In the genomic region with DNA sequence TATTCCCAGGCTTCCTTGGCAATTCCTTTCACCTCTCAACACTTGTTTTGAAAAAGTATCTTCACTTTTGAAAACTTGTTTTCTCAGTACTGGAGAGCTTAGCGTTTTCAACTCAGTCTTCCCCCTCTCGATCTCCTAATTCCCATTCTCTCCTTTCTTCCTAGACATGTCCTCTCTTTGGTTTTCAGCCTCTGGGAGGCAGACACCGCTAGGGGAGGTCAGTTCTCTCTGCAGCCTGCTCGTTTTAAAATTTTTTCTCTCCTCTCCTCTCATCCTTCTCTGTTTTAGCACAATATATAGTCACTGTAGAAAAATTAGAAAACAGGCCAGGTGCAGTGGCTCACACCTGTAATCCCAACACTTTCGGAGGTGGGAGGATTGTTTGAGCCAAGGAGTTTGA, we compare ENCODE assay signal across 23 cellular contexts. TPM values are rescaled to one million over a fixed set of nuclear protein-coding genes. Genes with fewer than 3 reads are reported as not detected.
DNase-seq lines count a peak whose midpoint lies in the region; ATAC-seq, FAIRE-seq and TF ChIP-seq lines count a peak whose summit lies in the region.
"Had no signal": no experiment of that assay in that cellular context is flagged by ENCODE, and none has a peak within 500 bp of the region (broad histone marks: within the 10 kb centered on the region; RNA-seq: fewer than 3 reads in every experiment).

No MANE protein-coding gene starts in this region.

- H3K27ac ChIP-seq in HepG2 (ENCODE audit: extremely low read length, insufficient read depth, low read length) (no peak overlapping the region), right lobe of liver (no peak overlapping the region), PC-3 (ENCODE audit: low read length) (no peak overlapping the region), mammary epithelial cell (ENCODE audit: insufficient read depth, low read depth, low read length) (no peak overlapping the region)
- H3K27ac ChIP-seq: 22Rv1, HL-60 had no signal

- H3K4me1 ChIP-seq in HepG2 (ENCODE audit: insufficient read depth, low read length) (peaks cover 14% of the 10 kb centered on the region), right lobe of liver (no peaks in the 10 kb centered on the region), PC-3 (ENCODE audit: insufficient read depth, low read length) (no peaks in the 10 kb centered on the region), mammary epithelial cell (ENCODE audit: insufficient read depth, low read length) (peaks cover 6% of the 10 kb centered on the region)

- H3F3A ChIP-seq in PC-3 (ENCODE audit: low read length, unreplicated experiment) = no peaks in the 10 kb centered on the region

- no peak overlapping the region for H3K9ac ChIP-seq in HepG2 (ENCODE audit: insufficient read depth, low read depth, low read length)
- no peak overlapping the region for H3K9ac ChIP-seq in PC-3 (ENCODE audit: low read length)
- no peak overlapping the region for H3K9ac ChIP-seq in mammary epithelial cell (ENCODE audit: insufficient read depth, low read length)

- H3K9me3 ChIP-seq in HepG2 (ENCODE audit: low read length) = no peaks in the 10 kb centered on the region
- H3K9me3 ChIP-seq in right lobe of liver = no peaks in the 10 kb centered on the region
- no peaks in the 10 kb centered on the region for H3K9me3 ChIP-seq in PC-3 (ENCODE audit: low read length)
- no peaks in the 10 kb centered on the region for H3K9me3 ChIP-seq in mammary epithelial cell (replicated peaks; ENCODE audit: insufficient read depth, low read length)
- H3K9me3 ChIP-seq: Peyer's patch had no signal

- POLR2A ChIA-PET in HepG2 (lab: Yijun Ruan, JAX) (no interaction called here), PC-3 (lab: Charles Lee; ENCODE audit: unreplicated experiment) (no interaction called here)

- H3K9me3 Mint-ChIP-seq in central memory CD8-positive, alpha-beta T cell = no peaks in the 10 kb centered on the region
- H3K9me3 Mint-ChIP-seq in activated naive CD4-positive, alpha-beta T cell treated with anti-CD3 and anti-CD28 coated beads for 36 hours = no peaks in the 10 kb centered on the region

- ATAC-seq in HepG2 (peak; percentile 71), right lobe of liver (no peak), PC-3 (no peak), HG03342 (IDR thresholded peaks at IDR 0.05; ENCODE audit: unreplicated experiment) (no peak)
- ATAC-seq in central memory CD8-positive, alpha-beta T cell (replicated peaks; ENCODE audit: extremely low read depth, poor library complexity, severe bottlenecking) = no peak

- no peak overlapping the region for H3K4me3 Mint-ChIP-seq in central memory CD8-positive, alpha-beta T cell
- no peak overlapping the region for H3K4me3 Mint-ChIP-seq in activated naive CD4-positive, alpha-beta T cell treated with anti-CD3 and anti-CD28 coated beads for 36 hours

- no peaks in the 10 kb centered on the region for H3K36me3 ChIP-seq in HepG2 (replicated peaks in 1 of 2; ENCODE audit: control insufficient read depth in 1 of 2, insufficient read depth in 2 of 2, low read length in 2 of 2)
- no peaks in the 10 kb centered on the region for H3K36me3 ChIP-seq in right lobe of liver
- H3K36me3 ChIP-seq in PC-3 (ENCODE audit: low read depth, low read length) = no peaks in the 10 kb centered on the region
- no peaks in the 10 kb centered on the region for H3K36me3 ChIP-seq in mammary epithelial cell (ENCODE audit: insufficient read depth, low read length)
- H3K36me3 ChIP-seq: Peyer's patch had no signal

- dilution Hi-C loops in mammary epithelial cell (cut with HindIII; ENCODE audit: low sequenced_read_pairs) = no loop called here

- H3K36me3 Mint-ChIP-seq in central memory CD8-positive, alpha-beta T cell (ENCODE audit: insufficient read depth) = no peaks in the 10 kb centered on the region
- H3K36me3 Mint-ChIP-seq in activated naive CD4-positive, alpha-beta T cell treated with anti-CD3 and anti-CD28 coated beads for 36 hours (ENCODE audit: low read depth) = no peaks in the 10 kb centered on the region

- intact Hi-C loops in HepG2 (cut with micrococcal nuclease; ENCODE audit: unreplicated experiment) (no loop called here), right lobe of liver (cut with DNase I) (no loop called here), PC-3 (cut with micrococcal nuclease) (no loop called here), mammary epithelial cell (cut with micrococcal nuclease) (no loop called here)
- intact Hi-C loops in activated naive CD4-positive, alpha-beta T cell treated with anti-CD3 and anti-CD28 coated beads for 36 hours (cut with micrococcal nuclease) = no loop called here

- TF ChIP-seq RAD21 in HepG2 (CRISPR knock-in tag; IDR thresholded peaks at IDR 0.05) = no peak

- in situ Hi-C loops in HepG2 (cut with HindIII; ENCODE audit: extremely low pct_ligation_motif_present, low pct_unique_long_range_greater_than_20kb) = no loop called here
- in situ Hi-C loops in mammary epithelial cell (cut with MboI; ENCODE audit: low sequenced_read_pairs in 2 of 2) = no loop called here

- TF ChIP-seq EP300 in HepG2 (IDR thresholded peaks at IDR 0.05; ENCODE audit: low read depth in 2 of 2, low read length in 2 of 2) (no peak), HepG2 (CRISPR knock-in tag; IDR thresholded peaks at IDR 0.05; ENCODE audit: borderline replicate concordance) (no peak)

- no peaks in the 10 kb centered on the region for H3K79me2 ChIP-seq in HepG2 (ENCODE audit: insufficient read depth, low read length)
- H3K79me2 ChIP-seq in PC-3 (ENCODE audit: low read length) = no peaks in the 10 kb centered on the region
- H3K79me2 ChIP-seq in mammary epithelial cell (ENCODE audit: insufficient read depth, low read length) = no peaks in the 10 kb centered on the region

- WGBS in HepG2 (ENCODE audit: low lambda C conversion rate) = 7% methylated on average over 5 of the region's 5 CpGs
- 68% methylated on average over 5 of the region's 5 CpGs for WGBS in right lobe of liver (ENCODE audit: insufficient coverage, low coverage, low lambda C conversion rate, missing lambda C conversion rate)
- 92% methylated on average over 5 of the region's 5 CpGs for WGBS in mammary epithelial cell (ENCODE audit: low coverage, missing lambda C conversion rate)

- BruUV-seq in HepG2 (replicated peaks; lab: Mats Ljungman, UMichigan) = no TSS peak
- no TSS peak for BruUV-seq in PC-3 (replicated peaks; lab: Mats Ljungman, UMichigan)
- no TSS peak for BruUV-seq in mammary epithelial cell (replicated peaks; lab: Mats Ljungman, UMichigan)

- H4K20me1 ChIP-seq in HepG2 (ENCODE audit: insufficient read depth, low read length) (no peaks in the 10 kb centered on the region), PC-3 (ENCODE audit: low read length) (no peaks in the 10 kb centered on the region), mammary epithelial cell (ENCODE audit: insufficient read depth, low read length) (no peaks in the 10 kb centered on the region)

- DNase-seq in HepG2 (ENCODE audit: low spot score) (no peak), right lobe of liver (no peak), PC-3 (peak; percentile 14), mammary epithelial cell (no peak)
- no peak for DNase-seq in central memory CD8-positive, alpha-beta T cell (ENCODE audit: low spot score in 2 of 2)
- DNase-seq in NK-92 treated with Interleukin-12 subunit alpha and Interleukin-12 subunit beta, amount 100 ng/mL, for 24 hours (lab: John Stamatoyannopoulos, UW) = no peak
- DNase-seq in activated naive CD4-positive, alpha-beta T cell treated with anti-CD3 and anti-CD28 coated beads for 36 hours = no peak
- DNase-seq: C1 segment of cervical spinal cord, DMS 273 treated with DMSO at 0.1 percent for 48 hours, GF-D8, H7, MV-4-11, NCI-H1417, NCI-H1930, NCI-H2171, NCI-H446 treated with DMSO at 0.1 percent for 48 hours, Peyer's patch, Right ventricle myocardium superior had no signal

- peak overlapping the region; percentile 28 for H3K4me2 ChIP-seq in HepG2 (ENCODE audit: low read depth, low read length)
- H3K4me2 ChIP-seq in PC-3 (ENCODE audit: low read length) = no peak overlapping the region
- H3K4me2 ChIP-seq in mammary epithelial cell (ENCODE audit: insufficient read depth, low read depth, low read length) = no peak overlapping the region

- no peaks in the 10 kb centered on the region for H3K9me2 ChIP-seq in PC-3 (replicated peaks; ENCODE audit: low read length)

- H2AFZ ChIP-seq in HepG2 (ENCODE audit: low read length) = no peak overlapping the region
- H2AFZ ChIP-seq in PC-3 (ENCODE audit: low read length) = no peak overlapping the region
- H2AFZ ChIP-seq in mammary epithelial cell (ENCODE audit: low read depth, low read length) = no peak overlapping the region

- H3K27ac Mint-ChIP-seq in central memory CD8-positive, alpha-beta T cell (ENCODE audit: low read depth) = peak overlapping the region; percentile 56
- no peak overlapping the region for H3K27ac Mint-ChIP-seq in activated naive CD4-positive, alpha-beta T cell treated with anti-CD3 and anti-CD28 coated beads for 36 hours

- TF ChIP-seq CTCF in HepG2 (CRISPR knock-in tag; IDR thresholded peaks at IDR 0.05) (peak; percentile 47), right lobe of liver (IDR thresholded peaks at IDR 0.05) (no peak), PC-3 (conservative IDR thresholded peaks at IDR 0.05; ENCODE audit: low read depth, low read length) (peak; percentile 19; the same call in 1 of the 2 replicates), mammary epithelial cell (conservative IDR thresholded peaks at IDR 0.05 in 1 of 2, IDR thresholded peaks at IDR 0.05 in 1 of 2; ENCODE audit: extremely low read depth in 1 of 2, insufficient read depth in 1 of 2, low read depth in 1 of 2, low read length in 2 of 2) (no peak)

- peaks cover 1 to 13% of the 10 kb centered on the region in 2 experiments; a peak in 3 of 5 replicates for H3K27me3 ChIP-seq in HepG2 (ENCODE audit: control insufficient read depth in 1 of 2, insufficient read depth in 2 of 2, low read length in 2 of 2)
- no peaks in the 10 kb centered on the region for H3K27me3 ChIP-seq in right lobe of liver
- peaks cover 73% of the 10 kb centered on the region for H3K27me3 ChIP-seq in PC-3 (ENCODE audit: low read length)
- H3K27me3 ChIP-seq in mammary epithelial cell (ENCODE audit: insufficient read depth, low read length) = no peaks in the 10 kb centered on the region
- H3K27me3 ChIP-seq: Peyer's patch had no signal

- TF ChIP-seq POLR2A in HepG2 (IDR thresholded peaks at IDR 0.05; ENCODE audit: insufficient read depth in 1 of 2, low read depth in 2 of 2, low read length in 2 of 2) (no peak), right lobe of liver (IDR thresholded peaks at IDR 0.05) (no peak)

- FAIRE-seq in HepG2 (lab: Jason Lieb, UNC) = peak; percentile 28
- FAIRE-seq: HTR-8/SVneo had no signal

- peaks cover 15% of the 10 kb centered on the region for H3K27me3 Mint-ChIP-seq in central memory CD8-positive, alpha-beta T cell
- no peaks in the 10 kb centered on the region for H3K27me3 Mint-ChIP-seq in activated naive CD4-positive, alpha-beta T cell treated with anti-CD3 and anti-CD28 coated beads for 36 hours (ENCODE audit: low read depth)

- no peak overlapping the region for H3K4me3 ChIP-seq in HepG2 (replicated peaks in 1 of 3; ENCODE audit: insufficient read depth in 1 of 3, low read depth in 2 of 3, low read length in 3 of 3)
- no peak overlapping the region for H3K4me3 ChIP-seq in right lobe of liver
- H3K4me3 ChIP-seq in PC-3 (ENCODE audit: low read length) = no peak overlapping the region
- H3K4me3 ChIP-seq in mammary epithelial cell (replicated peaks in 1 of 3; ENCODE audit: insufficient read depth in 1 of 3, low read depth in 2 of 3, low read length in 3 of 3) = no peak overlapping the region
- H3K4me3 ChIP-seq: Peyer's patch had no signal

- CTCF ChIA-PET in HepG2 (lab: Yijun Ruan, JAX; ENCODE audit: low intra/inter-chr PET ratio, low total read pairs) (no interaction called here), PC-3 (lab: Charles Lee) (no interaction called here), mammary epithelial cell (lab: Charles Lee; ENCODE audit: low non-redundant PET) (no interaction called here)
- CTCF ChIA-PET in activated naive CD4-positive, alpha-beta T cell treated with anti-CD3 and anti-CD28 coated beads for 36 hours (lab: Charles Lee) = interaction anchor here (1.0 kb wide), 1 partner anchor 9 kb away, joined by 5 read pairs; no protein-coding TSS in a partner anchor

- peaks cover 8% of the 10 kb centered on the region for H3K4me1 Mint-ChIP-seq in central memory CD8-positive, alpha-beta T cell
- H3K4me1 Mint-ChIP-seq in activated naive CD4-positive, alpha-beta T cell treated with anti-CD3 and anti-CD28 coated beads for 36 hours (ENCODE audit: low read depth) = peaks cover 12% of the 10 kb centered on the region

RNA-seq across cellular contexts. Expression of gene RHEX, which starts 12.6 kb away (rescaled TPM):
- total RNA-seq in HepG2 (2016; rRNA removed; fragmentation: Illumina TruSeq; extraction: Trizol) = 1.6 and 2.7 TPM in 2 replicates
- total RNA-seq in HepG2 (2016; cell fraction: cytosol; rRNA removed; fragmentation: Illumina TruSeq; extraction: Trizol; ENCODE audit: low read depth) = 0.51 and 0.71 TPM in 2 replicates
- 1.9 and 3.2 TPM in 2 replicates for total RNA-seq in HepG2 (2016; cell fraction: insoluble cytoplasmic fraction; rRNA removed; fragmentation: Illumina TruSeq; extraction: Trizol)
- 1.2 and 1.3 TPM in 2 replicates for total RNA-seq in HepG2 (2016; cell fraction: membrane; rRNA removed; fragmentation: Illumina TruSeq; extraction: Trizol)
- total RNA-seq in HepG2 (2016; cell fraction: nucleus; rRNA removed; fragmentation: Illumina TruSeq; extraction: Trizol) = 9.2 and 9.4 TPM in 2 replicates
- 1.3 and 1.4 TPM in 2 replicates for polyA plus RNA-seq in HepG2 (2011; rRNA removed)
- 0.76 and 0.82 TPM in 2 replicates for polyA plus RNA-seq in HepG2 (2011; cell fraction: cytosol; rRNA removed)
- polyA plus RNA-seq in HepG2 (2011; cell fraction: nucleus; rRNA removed) = 3.7 and 4.5 TPM in 2 replicates
- 1.2 and 2.7 TPM in 2 replicates for polyA plus RNA-seq in HepG2 (2012)
- 0.32 and 0.57 TPM in 2 replicates for polyA plus RNA-seq in HepG2 (2016; cell fraction: cytosol; fragmentation: Illumina TruSeq; extraction: Trizol; ENCODE audit: low read depth)
- polyA plus RNA-seq in HepG2 (2016; cell fraction: insoluble cytoplasmic fraction; fragmentation: Illumina TruSeq; extraction: Trizol; ENCODE audit: low read depth) = 1.2 and 1.8 TPM in 2 replicates
- polyA plus RNA-seq in HepG2 (2016; cell fraction: membrane; fragmentation: Illumina TruSeq; extraction: Trizol; ENCODE audit: low read depth) = 0.90 and 1.1 TPM in 2 replicates
- 7.6 and 8.5 TPM in 2 replicates for polyA plus RNA-seq in HepG2 (2016; cell fraction: nucleus; fragmentation: Illumina TruSeq; extraction: Trizol; ENCODE audit: insufficient read depth, low read depth)
- polyA minus RNA-seq in HepG2 (2011; rRNA and poly(A)+ RNA removed; ENCODE audit: low replicate concordance) = 2.5 TPM in 1 of 2 replicates, not detected in the other
- 1.4 TPM in 1 of 2 replicates, not detected in the other for polyA minus RNA-seq in HepG2 (2011; cell fraction: cytosol; rRNA and poly(A)+ RNA removed)
- polyA minus RNA-seq in HepG2 (2011; cell fraction: nucleus; rRNA and poly(A)+ RNA removed) = 7.7 and 10.4 TPM in 2 replicates
- under 1 TPM in 5 of 6 experiments, not detected in 1; 0.18 to 0.57 (median 0.26) TPM for total RNA-seq in right lobe of liver
- not detected in 2 replicates for total RNA-seq in PC-3 (2014; rRNA removed)
- not detected for total RNA-seq in mammary epithelial cell
- polyA plus RNA-seq in mammary epithelial cell = not detected
- not detected for polyA minus RNA-seq in mammary epithelial cell
- not detected for total RNA-seq in activated naive CD4-positive, alpha-beta T cell treated with anti-CD3 and anti-CD28 coated beads for 36 hours
- total RNA-seq: Daoy, H7 had no signal

RNA-seq across cellular contexts. Expression of gene CTSE, which starts 16.6 kb away (rescaled TPM):
- total RNA-seq in HepG2 (2016; rRNA removed; fragmentation: Illumina TruSeq; extraction: Trizol) = 0.69 and 0.95 TPM in 2 replicates
- 0.18 and 0.20 TPM in 2 replicates for total RNA-seq in HepG2 (2016; cell fraction: cytosol; rRNA removed; fragmentation: Illumina TruSeq; extraction: Trizol; ENCODE audit: low read depth)
- 0.62 and 0.76 TPM in 2 replicates for total RNA-seq in HepG2 (2016; cell fraction: insoluble cytoplasmic fraction; rRNA removed; fragmentation: Illumina TruSeq; extraction: Trizol)
- 0.19 and 0.48 TPM in 2 replicates for total RNA-seq in HepG2 (2016; cell fraction: membrane; rRNA removed; fragmentation: Illumina TruSeq; extraction: Trizol)
- total RNA-seq in HepG2 (2016; cell fraction: nucleus; rRNA removed; fragmentation: Illumina TruSeq; extraction: Trizol) = 1.3 and 1.4 TPM in 2 replicates
- 0.37 and 0.50 TPM in 2 replicates for polyA plus RNA-seq in HepG2 (2011; rRNA removed)
- 0.50 and 0.58 TPM in 2 replicates for polyA plus RNA-seq in HepG2 (2011; cell fraction: cytosol; rRNA removed)
- polyA plus RNA-seq in HepG2 (2011; cell fraction: nucleus; rRNA removed) = 0.06 and 0.26 TPM in 2 replicates
- polyA plus RNA-seq in HepG2 (2012) = 0.19 and 0.23 TPM in 2 replicates
- polyA plus RNA-seq in HepG2 (2016; cell fraction: cytosol; fragmentation: Illumina TruSeq; extraction: Trizol; ENCODE audit: low read depth) = 0.18 and 0.36 TPM in 2 replicates
- 0.30 and 0.46 TPM in 2 replicates for polyA plus RNA-seq in HepG2 (2016; cell fraction: insoluble cytoplasmic fraction; fragmentation: Illumina TruSeq; extraction: Trizol; ENCODE audit: low read depth)
- polyA plus RNA-seq in HepG2 (2016; cell fraction: membrane; fragmentation: Illumina TruSeq; extraction: Trizol; ENCODE audit: low read depth) = 0.26 and 0.27 TPM in 2 replicates
- polyA plus RNA-seq in HepG2 (2016; cell fraction: nucleus; fragmentation: Illumina TruSeq; extraction: Trizol; ENCODE audit: insufficient read depth, low read depth) = 1.6 and 2.5 TPM in 2 replicates
- 0.07 and 0.26 TPM in 2 replicates for polyA minus RNA-seq in HepG2 (2011; rRNA and poly(A)+ RNA removed; ENCODE audit: low replicate concordance)
- not detected in 2 replicates for polyA minus RNA-seq in HepG2 (2011; cell fraction: cytosol; rRNA and poly(A)+ RNA removed)
- 0.25 TPM in 1 of 2 replicates, not detected in the other for polyA minus RNA-seq in HepG2 (2011; cell fraction: nucleus; rRNA and poly(A)+ RNA removed)
- under 1 TPM in 2 of 6 experiments, not detected in 4; 0.11 to 0.22 TPM for total RNA-seq in right lobe of liver
- 0.51 TPM in 1 of 2 replicates, not detected in the other for total RNA-seq in PC-3 (2014; rRNA removed)
- total RNA-seq in mammary epithelial cell = under 1 TPM; 0.17 to 0.61 TPM
- polyA plus RNA-seq in mammary epithelial cell = 1.0 TPM
- not detected for polyA minus RNA-seq in mammary epithelial cell
- not detected for total RNA-seq in activated naive CD4-positive, alpha-beta T cell treated with anti-CD3 and anti-CD28 coated beads for 36 hours
- total RNA-seq: Daoy, H7, Right ventricle myocardium superior had no signal

RNA-seq across cellular contexts. Expression of gene RAB7B, which starts 37.1 kb away (rescaled TPM):
- total RNA-seq in HepG2 (2016; rRNA removed; fragmentation: Illumina TruSeq; extraction: Trizol) (0.34 and 0.46 TPM in 2 replicates), right lobe of liver (1 to 10 TPM in 1 of 6 experiments, under 1 TPM in 5; 0.14 to 1.4 (median 0.37) TPM), PC-3 (2014; rRNA removed) (not detected in 2 replicates), mammary epithelial cell (10 to 100 TPM; 23.5 to 25.8 TPM)
- total RNA-seq in HepG2 (2016; cell fraction: cytosol; rRNA removed; fragmentation: Illumina TruSeq; extraction: Trizol; ENCODE audit: low read depth) = not detected in 2 replicates
- total RNA-seq in HepG2 (2016; cell fraction: insoluble cytoplasmic fraction; rRNA removed; fragmentation: Illumina TruSeq; extraction: Trizol) = 0.32 and 0.49 TPM in 2 replicates
- total RNA-seq in HepG2 (2016; cell fraction: membrane; rRNA removed; fragmentation: Illumina TruSeq; extraction: Trizol) = 0.22 TPM in 1 of 2 replicates, not detected in the other
- 0.19 and 0.28 TPM in 2 replicates for total RNA-seq in HepG2 (2016; cell fraction: nucleus; rRNA removed; fragmentation: Illumina TruSeq; extraction: Trizol)
- polyA plus RNA-seq in HepG2 (2011; rRNA removed) (0.05 and 0.39 TPM in 2 replicates), mammary epithelial cell (47.9 TPM)
- polyA plus RNA-seq in HepG2 (2011; cell fraction: cytosol; rRNA removed) = 0.09 and 0.19 TPM in 2 replicates
- polyA plus RNA-seq in HepG2 (2011; cell fraction: nucleus; rRNA removed) = 0.31 and 0.34 TPM in 2 replicates
- polyA plus RNA-seq in HepG2 (2012) = not detected in 2 replicates
- 0.06 and 0.08 TPM in 2 replicates for polyA plus RNA-seq in HepG2 (2016; cell fraction: cytosol; fragmentation: Illumina TruSeq; extraction: Trizol; ENCODE audit: low read depth)
- polyA plus RNA-seq in HepG2 (2016; cell fraction: insoluble cytoplasmic fraction; fragmentation: Illumina TruSeq; extraction: Trizol; ENCODE audit: low read depth) = 0.50 and 0.66 TPM in 2 replicates
- polyA plus RNA-seq in HepG2 (2016; cell fraction: membrane; fragmentation: Illumina TruSeq; extraction: Trizol; ENCODE audit: low read depth) = 0.10 TPM in 1 of 2 replicates, not detected in the other
- polyA plus RNA-seq in HepG2 (2016; cell fraction: nucleus; fragmentation: Illumina TruSeq; extraction: Trizol; ENCODE audit: insufficient read depth, low read depth) = 0.24 TPM in 1 of 2 replicates, not detected in the other
- polyA minus RNA-seq in HepG2 (2011; rRNA and poly(A)+ RNA removed; ENCODE audit: low replicate concordance) = 0.12 TPM in 1 of 2 replicates, not detected in the other
- not detected in 2 replicates for polyA minus RNA-seq in HepG2 (2011; cell fraction: cytosol; rRNA and poly(A)+ RNA removed)
- not detected in 2 replicates for polyA minus RNA-seq in HepG2 (2011; cell fraction: nucleus; rRNA and poly(A)+ RNA removed)
- 14.8 TPM for polyA minus RNA-seq in mammary epithelial cell
- not detected for total RNA-seq in activated naive CD4-positive, alpha-beta T cell treated with anti-CD3 and anti-CD28 coated beads for 36 hours
- total RNA-seq: H7 had no signal

Comparison
In these comparisons a context has a peak if more than half of its experiments do, and no peak if none do; other contexts are left out.
1. CTCF ChIP-seq: peak in HepG2 (single experiment) and PC-3 (single experiment); none in right lobe of liver (0 of 4) and mammary epithelial cell (0 of 2).
2. RNA of gene RAB7B, which starts 37.1 kb away (total RNA-seq): 23.5 to 25.8 TPM in mammary epithelial cell; 0.19 to 0.49 TPM in HepG2, 0.14 to 1.4 TPM in right lobe of liver, not detected in PC-3 and not detected in activated naive CD4-positive, alpha-beta T cell treated with anti-CD3 and anti-CD28 coated beads for 36 hours; every median in the first group is over 10 times any median in the second.